17 cellular contexts compared by ENCODE assay signal in the genomic region with DNA sequence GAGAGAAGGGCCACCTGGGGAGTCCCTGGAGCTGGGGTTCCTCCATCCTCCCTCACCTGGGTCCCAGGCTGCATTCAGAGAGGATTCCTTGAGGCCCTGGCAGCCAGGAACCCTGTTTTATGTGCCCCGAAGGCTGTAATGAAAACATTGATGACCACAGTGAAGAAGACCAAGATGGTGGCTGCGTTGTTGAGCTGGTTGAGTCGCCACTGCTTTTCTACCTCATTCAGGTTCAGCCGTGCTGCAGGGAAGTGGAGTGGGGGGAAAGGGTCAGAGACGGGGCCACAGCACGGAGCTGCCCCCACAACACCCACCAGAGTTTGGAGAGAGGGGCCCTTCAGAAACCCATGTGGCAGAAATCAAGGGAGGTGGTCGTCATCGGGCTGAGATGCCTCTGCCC.
A peak's percentile ranks its signal among the peaks of the same experiment; 100 is the strongest.
DNase-seq lines count a peak whose midpoint lies in the region; ATAC-seq and TF ChIP-seq lines count a peak whose summit lies in the region.
"Had no signal": no experiment of that assay in that cellular context is flagged by ENCODE, and none has a peak within 500 bp of the region (broad histone marks: within the 10 kb centered on the region; RNA-seq: fewer than 3 reads in every experiment).

No MANE protein-coding gene starts in this region.

- no peak for ATAC-seq in central memory CD8-positive, alpha-beta T cell (replicated peaks; ENCODE audit: extremely low read depth, poor library complexity, severe bottlenecking)
- ATAC-seq in activated T-helper 17 cell treated with anti-CD3 and anti-CD28 coated beads, Interleukin-2, amount 50 U/mL, for 72 hours (replicated peaks): no peak
- ATAC-seq in GM18511 (IDR thresholded peaks at IDR 0.05; ENCODE audit: unreplicated experiment): no peak
- ATAC-seq: A549 had no signal

- H3K4me2 ChIP-seq in neural progenitor cell: no peak overlapping the region
- H3K4me2 ChIP-seq: A549, KMS-11, PC-9 had no signal

- H3K27me3 ChIP-seq in CD4-positive, alpha-beta memory T cell (ENCODE audit: insufficient read depth, low read length): no peaks in the 10 kb centered on the region
- H3K27me3 ChIP-seq in neural progenitor cell (peaks cover 5% of the 10 kb centered on the region), prostate gland (replicated peaks; ENCODE audit: insufficient read depth) (no peaks in the 10 kb centered on the region)

- no peak for TF ChIP-seq POLR2A in prostate gland (IDR thresholded peaks at IDR 0.05)

- no peak overlapping the region for H3K4me3 ChIP-seq in CD4-positive, alpha-beta memory T cell (ENCODE audit: low read length in 2 of 2)
- no peak overlapping the region for H3K4me3 ChIP-seq in neural progenitor cell
- no peak overlapping the region for H3K4me3 ChIP-seq in prostate gland
- H3K4me3 ChIP-seq: A549, HAP-1, PC-9 had no signal

- no peaks in the 10 kb centered on the region for H3K79me2 ChIP-seq in neural progenitor cell (ENCODE audit: low read depth)

- peaks cover 23% of the 10 kb centered on the region for H3K36me3 Mint-ChIP-seq in activated naive CD4-positive, alpha-beta T cell treated with anti-CD3 and anti-CD28 coated beads, Interleukin-2, amount 10 ng/mL, durations not matched to agents 7 days and 5 days
- H3K36me3 Mint-ChIP-seq in activated naive CD4-positive, alpha-beta T cell treated with anti-CD3 and anti-CD28 coated beads for 36 hours (ENCODE audit: low read depth): peaks cover 1% of the 10 kb centered on the region
- peaks cover 0 to 11% of the 10 kb centered on the region in 2 donors for H3K36me3 Mint-ChIP-seq in CD4-positive, alpha-beta memory T cell
- peaks cover 15% of the 10 kb centered on the region for H3K36me3 Mint-ChIP-seq in central memory CD8-positive, alpha-beta T cell (ENCODE audit: insufficient read depth)
- no peaks in the 10 kb centered on the region for H3K36me3 Mint-ChIP-seq in neural progenitor cell
- no peaks in the 10 kb centered on the region for H3K36me3 Mint-ChIP-seq in activated T-helper 17 cell treated with anti-CD3 and anti-CD28 coated beads, Interleukin-2, amount 50 U/mL, for 72 hours (ENCODE audit: low read depth)

- H3K27me3 Mint-ChIP-seq in activated naive CD4-positive, alpha-beta T cell treated with anti-CD3 and anti-CD28 coated beads, Interleukin-2, amount 10 ng/mL, durations not matched to agents 7 days and 5 days: peaks cover 3% of the 10 kb centered on the region
- H3K27me3 Mint-ChIP-seq in activated naive CD4-positive, alpha-beta T cell treated with anti-CD3 and anti-CD28 coated beads for 36 hours (ENCODE audit: low read depth): no peaks in the 10 kb centered on the region
- no peaks in the 10 kb centered on the region for H3K27me3 Mint-ChIP-seq in CD4-positive, alpha-beta memory T cell
- no peaks in the 10 kb centered on the region for H3K27me3 Mint-ChIP-seq in central memory CD8-positive, alpha-beta T cell
- peaks cover 18% of the 10 kb centered on the region for H3K27me3 Mint-ChIP-seq in neural progenitor cell (ENCODE audit: insufficient read depth, low read depth)
- H3K27me3 Mint-ChIP-seq in activated T-helper 17 cell treated with anti-CD3 and anti-CD28 coated beads, Interleukin-2, amount 50 U/mL, for 72 hours: no peaks in the 10 kb centered on the region

- TF ChIP-seq CTCF in neural progenitor cell (IDR thresholded peaks at IDR 0.05) (no peak), prostate gland (IDR thresholded peaks at IDR 0.05) (no peak)

- peak overlapping the region; percentile 10 for H3K27ac ChIP-seq in CD4-positive, alpha-beta memory T cell (ENCODE audit: low read depth, low read length)
- H3K27ac ChIP-seq in neural progenitor cell (no peak overlapping the region), prostate gland (no peak overlapping the region)
- H3K27ac ChIP-seq: A549, KMS-11, PC-9 had no signal

- no peak overlapping the region for H2AFZ ChIP-seq in neural progenitor cell (replicated peaks)
- H2AFZ ChIP-seq: PC-9 had no signal

- intact Hi-C loops in activated naive CD4-positive, alpha-beta T cell treated with anti-CD3 and anti-CD28 coated beads for 36 hours (cut with micrococcal nuclease): no loop called here
- intact Hi-C loops in CD4-positive, alpha-beta memory T cell (cut with micrococcal nuclease): loop anchor here (5.0 to 10.0 kb wide), 2 partner anchors 530 to 1027 kb away; a partner anchor contains a TSS
- intact Hi-C loops in prostate gland (cut with DNase I): no loop called here

- no peaks in the 10 kb centered on the region for H4K20me1 ChIP-seq in neural progenitor cell (ENCODE audit: low read depth)

- no peak overlapping the region for H3K9ac ChIP-seq in neural progenitor cell
- H3K9ac ChIP-seq: KMS-11 had no signal

- WGBS in prostate gland: 92% methylated on average over 8 of the region's 8 CpGs

- peaks cover 73% of the 10 kb centered on the region for H3K4me1 ChIP-seq in CD4-positive, alpha-beta memory T cell (ENCODE audit: insufficient read depth, low read length)
- H3K4me1 ChIP-seq in neural progenitor cell (peaks cover 5% of the 10 kb centered on the region), prostate gland (replicated peaks) (peaks cover 2% of the 10 kb centered on the region)

- peak overlapping the region; percentile 94 for H3K27ac Mint-ChIP-seq in activated naive CD4-positive, alpha-beta T cell treated with anti-CD3 and anti-CD28 coated beads, Interleukin-2, amount 10 ng/mL, durations not matched to agents 7 days and 5 days
- no peak overlapping the region for H3K27ac Mint-ChIP-seq in activated naive CD4-positive, alpha-beta T cell treated with anti-CD3 and anti-CD28 coated beads for 36 hours
- H3K27ac Mint-ChIP-seq in CD4-positive, alpha-beta memory T cell: peak overlapping the region; percentile 10 to 97 (median 88)
- H3K27ac Mint-ChIP-seq in central memory CD8-positive, alpha-beta T cell (ENCODE audit: low read depth): peak overlapping the region; percentile 93
- peak overlapping the region; percentile 50 for H3K27ac Mint-ChIP-seq in neural progenitor cell
- no peak overlapping the region for H3K27ac Mint-ChIP-seq in activated T-helper 17 cell treated with anti-CD3 and anti-CD28 coated beads, Interleukin-2, amount 50 U/mL, for 72 hours

- no peaks in the 10 kb centered on the region for H3K36me3 ChIP-seq in CD4-positive, alpha-beta memory T cell (ENCODE audit: insufficient read depth, low read length)
- H3K36me3 ChIP-seq in neural progenitor cell (no peaks in the 10 kb centered on the region), prostate gland (no peaks in the 10 kb centered on the region)
- H3K36me3 ChIP-seq: HAP-1 had no signal

- peak overlapping the region; percentile 39 for H3K4me3 Mint-ChIP-seq in activated naive CD4-positive, alpha-beta T cell treated with anti-CD3 and anti-CD28 coated beads, Interleukin-2, amount 10 ng/mL, durations not matched to agents 7 days and 5 days
- H3K4me3 Mint-ChIP-seq in activated naive CD4-positive, alpha-beta T cell treated with anti-CD3 and anti-CD28 coated beads for 36 hours: no peak overlapping the region
- peak overlapping the region in 7 of 8 donors; percentile 61 to 93 (median 85) for H3K4me3 Mint-ChIP-seq in CD4-positive, alpha-beta memory T cell
- peak overlapping the region; percentile 77 for H3K4me3 Mint-ChIP-seq in central memory CD8-positive, alpha-beta T cell
- H3K4me3 Mint-ChIP-seq in neural progenitor cell: no peak overlapping the region
- H3K4me3 Mint-ChIP-seq in activated T-helper 17 cell treated with anti-CD3 and anti-CD28 coated beads, Interleukin-2, amount 50 U/mL, for 72 hours: no peak overlapping the region

- POLR2A ChIA-PET in CD4-positive, alpha-beta memory T cell (lab: Charles Lee; ENCODE audit: partially characterized antibody): interaction anchor here (1.5 to 2.9 kb wide), 3 partner anchors 188 to 384 kb away, joined by 4 to 26 read pairs (median 6); a partner anchor contains a TSS

- no peaks in the 10 kb centered on the region for H3K9me3 Mint-ChIP-seq in activated naive CD4-positive, alpha-beta T cell treated with anti-CD3 and anti-CD28 coated beads, Interleukin-2, amount 10 ng/mL, durations not matched to agents 7 days and 5 days
- H3K9me3 Mint-ChIP-seq in activated naive CD4-positive, alpha-beta T cell treated with anti-CD3 and anti-CD28 coated beads for 36 hours: no peaks in the 10 kb centered on the region
- peaks cover 0 to 2% (median 0%) of the 10 kb centered on the region in 8 donors for H3K9me3 Mint-ChIP-seq in CD4-positive, alpha-beta memory T cell
- H3K9me3 Mint-ChIP-seq in central memory CD8-positive, alpha-beta T cell: no peaks in the 10 kb centered on the region
- H3K9me3 Mint-ChIP-seq in neural progenitor cell: no peaks in the 10 kb centered on the region
- H3K9me3 Mint-ChIP-seq in activated T-helper 17 cell treated with anti-CD3 and anti-CD28 coated beads, Interleukin-2, amount 50 U/mL, for 72 hours: no peaks in the 10 kb centered on the region

- no peak for DNase-seq in activated naive CD4-positive, alpha-beta T cell treated with anti-CD3 and anti-CD28 coated beads, Interleukin-2, amount 10 ng/mL, durations not matched to agents 7 days and 5 days
- DNase-seq in activated naive CD4-positive, alpha-beta T cell treated with anti-CD3 and anti-CD28 coated beads for 36 hours: no peak
- no peak for DNase-seq in CD4-positive, alpha-beta memory T cell
- DNase-seq in central memory CD8-positive, alpha-beta T cell (ENCODE audit: low spot score in 2 of 2): no peak
- DNase-seq in neural progenitor cell (ENCODE audit: low spot score) (no peak), prostate gland (ENCODE audit: low spot score) (no peak)
- DNase-seq: EL, MM.1S, NCI-H1105, NCI-H1694 treated with DMSO at 0.1 percent for 48 hours, NCI-H446, PC-9 had no signal

- H3K9me3 ChIP-seq in CD4-positive, alpha-beta memory T cell (ENCODE audit: control insufficient read depth in 1 of 2, low read length in 2 of 2): no peaks in the 10 kb centered on the region
- no peaks in the 10 kb centered on the region for H3K9me3 ChIP-seq in neural progenitor cell (ENCODE audit: low read depth)
- H3K9me3 ChIP-seq in prostate gland: no peaks in the 10 kb centered on the region
- H3K9me3 ChIP-seq: A549, HAP-1 had no signal

- CTCF ChIA-PET in activated naive CD4-positive, alpha-beta T cell treated with anti-CD3 and anti-CD28 coated beads, Interleukin-2, amount 10 ng/mL, durations not matched to agents 7 days and 5 days (lab: Charles Lee): interaction anchor here (0.7 to 1.7 kb wide), 2 partner anchors 54 to 110 kb away, joined by 3 to 4 read pairs; no protein-coding TSS in a partner anchor
- CTCF ChIA-PET in activated naive CD4-positive, alpha-beta T cell treated with anti-CD3 and anti-CD28 coated beads for 36 hours (lab: Charles Lee): interaction anchor here (1.0 to 2.4 kb wide), 5 partner anchors 10 to 113 kb away, joined by 3 to 8 read pairs (median 3); no protein-coding TSS in a partner anchor
- CTCF ChIA-PET in CD4-positive, alpha-beta memory T cell (lab: Charles Lee; ENCODE audit: partially characterized antibody): interaction anchor here (1.4 to 6.0 kb wide), 6 partner anchors 12 to 1018 kb away, joined by 4 to 43 read pairs (median 8); a partner anchor contains a TSS

- peaks cover 85% of the 10 kb centered on the region for H3K4me1 Mint-ChIP-seq in activated naive CD4-positive, alpha-beta T cell treated with anti-CD3 and anti-CD28 coated beads, Interleukin-2, amount 10 ng/mL, durations not matched to agents 7 days and 5 days
- peaks cover 76% of the 10 kb centered on the region for H3K4me1 Mint-ChIP-seq in activated naive CD4-positive, alpha-beta T cell treated with anti-CD3 and anti-CD28 coated beads for 36 hours (ENCODE audit: low read depth)
- H3K4me1 Mint-ChIP-seq in CD4-positive, alpha-beta memory T cell: peaks cover 59 to 90% (median 73%) of the 10 kb centered on the region in 4 donors
- H3K4me1 Mint-ChIP-seq in central memory CD8-positive, alpha-beta T cell: peaks cover 73% of the 10 kb centered on the region
- H3K4me1 Mint-ChIP-seq in neural progenitor cell: peaks cover 6% of the 10 kb centered on the region
- H3K4me1 Mint-ChIP-seq in activated T-helper 17 cell treated with anti-CD3 and anti-CD28 coated beads, Interleukin-2, amount 50 U/mL, for 72 hours: peaks cover 36% of the 10 kb centered on the region

- no peaks in the 10 kb centered on the region for H3F3A ChIP-seq in neural progenitor cell (ENCODE audit: low read depth)

Comparison
In these comparisons a context has a peak if more than half of its experiments do, and no peak if none do; other contexts are left out.
1. H3K27ac Mint-ChIP-seq: peak in activated naive CD4-positive, alpha-beta T cell treated with anti-CD3 and anti-CD28 coated beads, Interleukin-2, amount 10 ng/mL, durations not matched to agents 7 days and 5 days (single experiment), CD4-positive, alpha-beta memory T cell (7 of 7), central memory CD8-positive, alpha-beta T cell (single experiment) and neural progenitor cell (single experiment); none in activated naive CD4-positive, alpha-beta T cell treated with anti-CD3 and anti-CD28 coated beads for 36 hours (single experiment) and activated T-helper 17 cell treated with anti-CD3 and anti-CD28 coated beads, Interleukin-2, amount 50 U/mL, for 72 hours (single experiment).
2. H3K4me3 Mint-ChIP-seq: peak in activated naive CD4-positive, alpha-beta T cell treated with anti-CD3 and anti-CD28 coated beads, Interleukin-2, amount 10 ng/mL, durations not matched to agents 7 days and 5 days (single experiment), CD4-positive, alpha-beta memory T cell (7 of 8) and central memory CD8-positive, alpha-beta T cell (single experiment); none in activated naive CD4-positive, alpha-beta T cell treated with anti-CD3 and anti-CD28 coated beads for 36 hours (single experiment), neural progenitor cell (single experiment) and activated T-helper 17 cell treated with anti-CD3 and anti-CD28 coated beads, Interleukin-2, amount 50 U/mL, for 72 hours (single experiment).